ENCODE assay signal across 39 cellular contexts in genomic region chr18:80145191-80145799, GRCh38. TPM values are rescaled to one million over a fixed set of nuclear protein-coding genes. Genes with fewer than 3 reads are reported as not detected.
DNase-seq lines count a peak whose midpoint lies in the region; ATAC-seq, FAIRE-seq and TF ChIP-seq lines count a peak whose summit lies in the region.
"Had no signal": no experiment of that assay in that cellular context is flagged by ENCODE, and none has a peak within 500 bp of the region (broad histone marks: within the 10 kb centered on the region; RNA-seq: fewer than 3 reads in every experiment).

No MANE protein-coding gene starts in this region.

- peak; percentile 19 for DNase-seq in NCI-H146 (lab: John Stamatoyannopoulos, UW)
- no peak for DNase-seq in NCI-H146 treated with DMSO at 0.1 percent for 48 hours (lab: John Stamatoyannopoulos, UW; ENCODE audit: unreplicated experiment)
- DNase-seq in small intestine: peak; percentile 88
- no peak for DNase-seq in nucleus accumbens (lab: John Stamatoyannopoulos, UW)
- DNase-seq in DMS79 (lab: John Stamatoyannopoulos, UW): no peak
- DNase-seq in WTC11 (ENCODE audit: low spot score): no peak
- DNase-seq: activated CD4-positive, CD25-positive, alpha-beta regulatory T cell treated with anti-CD3 and anti-CD28 coated beads, Interleukin-2, amount 50 U/mL, for 72 hours; activated CD8-positive, alpha-beta T cell treated with anti-CD3 and anti-CD28 coated beads for 36 hours; activated effector memory CD4-positive, alpha-beta T cell treated with Interleukin-2 at 50 U/mL for 16 hours; activated naive CD8-positive, alpha-beta T cell treated with anti-CD3 and anti-CD28 coated beads for 36 hours; activated T-cell treated with anti-CD3 and anti-CD28 coated beads for 4 hours; BE2C; CD8-positive, alpha-beta memory T cell; dorsolateral prefrontal cortex; foreskin keratinocyte; GDM1; heart left ventricle; NCI-H187 treated with DMSO at 0.1 percent for 48 hours; NCI-H2227 treated with DMSO at 0.1 percent for 48 hours; NCI-H82; nephron progenitor cell; OCI-M1; ovary; retina; stimulated activated CD4-positive, alpha-beta T cell treated with anti-CD3 and anti-CD28 coated beads, Interleukin-1b, Interleukin-23, amount 100 ng/mL, for 48 hours; stimulated activated CD8-positive, alpha-beta memory T cell treated with anti-CD3 and anti-CD28 coated beads, Interleukin-4, amount 100 ng/mL, for 48 hours; stomach; thyroid gland had no signal

- 23 to 59% (median 37%) methylated on average over 5 of the region's 5 CpGs for WGBS in small intestine, 3 donors

- H3K4me1 Mint-ChIP-seq in WTC11: no peaks in the 10 kb centered on the region
- H3K4me1 Mint-ChIP-seq: nephron progenitor cell had no signal

- H3K27ac ChIP-seq in VCaP (peak overlapping the region; percentile 24; the same call in 1 of the 2 replicates), small intestine (ENCODE audit: low read depth in 1 of 2, low read length in 1 of 2) (peak overlapping the region in 1 of 2 donors; percentile 13)
- H3K27ac ChIP-seq: dorsolateral prefrontal cortex, foreskin keratinocyte, heart left ventricle, KMS-11, ovary, SK-N-MC, thyroid gland had no signal

- no peak for FAIRE-seq in small intestine (lab: Jason Lieb, UNC)
- FAIRE-seq: astrocyte, GM19239, H54, TTC549 had no signal

- no peaks in the 10 kb centered on the region for H3K27me3 Mint-ChIP-seq in WTC11 (ENCODE audit: low read depth)
- H3K27me3 Mint-ChIP-seq: central memory CD8-positive, alpha-beta T cell had no signal

- ATAC-seq in esophagus mucosa (peak; percentile 43), WTC11 (no peak)
- ATAC-seq: activated CD8-positive, alpha-beta T cell treated with anti-CD3 and anti-CD28 coated beads for 36 hours; foreskin keratinocyte; heart left ventricle had no signal

- peaks cover 10% of the 10 kb centered on the region for H3K36me3 Mint-ChIP-seq in WTC11

- no peak overlapping the region for H3K4me3 Mint-ChIP-seq in WTC11
- H3K4me3 Mint-ChIP-seq: activated CD8-positive, alpha-beta T cell treated with anti-CD3 and anti-CD28 coated beads for 36 hours; activated naive CD8-positive, alpha-beta T cell treated with anti-CD3 and anti-CD28 coated beads for 36 hours; CD8-positive, alpha-beta memory T cell; central memory CD8-positive, alpha-beta T cell; nephron progenitor cell; T-helper 1 cell treated with Interleukin-12 subunit alpha and Interleukin-12 subunit beta and Interleukin-4 antibody, amounts not matched to agents 30 μg/mL and 1 μg/mL, for 36 hours had no signal

- no peaks in the 10 kb centered on the region for H3K36me3 ChIP-seq in small intestine (ENCODE audit: control insufficient read depth in 2 of 2, insufficient read depth in 2 of 2, low read length in 2 of 2)
- H3K36me3 ChIP-seq: BE2C, ovary, thyroid gland had no signal

- no peaks in the 10 kb centered on the region for H3K4me1 ChIP-seq in small intestine (ENCODE audit: control insufficient read depth in 2 of 2, insufficient read depth in 1 of 2, low read depth in 1 of 2, low read length in 1 of 2)
- H3K4me1 ChIP-seq: BE2C had no signal

- POLR2A ChIA-PET in WTC11 (lab: Charles Lee): no interaction called here

- H3K4me3 ChIP-seq in small intestine (ENCODE audit: low read depth in 1 of 2, low read length in 2 of 2): no peak overlapping the region
- H3K4me3 ChIP-seq: dorsolateral prefrontal cortex, heart left ventricle, ovary, SK-N-MC, smooth muscle cell, stomach, thyroid gland had no signal

- H3K9me3 ChIP-seq in small intestine (ENCODE audit: control insufficient read depth, low read depth): no peaks in the 10 kb centered on the region
- H3K9me3 ChIP-seq: BE2C, heart left ventricle, ovary, stomach, thyroid gland had no signal

- CTCF ChIA-PET in WTC11 (lab: Charles Lee): interaction anchor here (1.1 kb wide), 1 partner anchor 13 kb away, joined by 3 read pairs; no protein-coding TSS in a partner anchor

- no peak overlapping the region for H3K27ac Mint-ChIP-seq in WTC11
- H3K27ac Mint-ChIP-seq: activated CD8-positive, alpha-beta T cell treated with anti-CD3 and anti-CD28 coated beads for 36 hours; activated naive CD8-positive, alpha-beta T cell treated with anti-CD3 and anti-CD28 coated beads for 36 hours; CD8-positive, alpha-beta memory T cell; nephron progenitor cell; T-helper 1 cell treated with Interleukin-12 subunit alpha and Interleukin-12 subunit beta and Interleukin-4 antibody, amounts not matched to agents 30 μg/mL and 1 μg/mL, for 36 hours had no signal

- TF ChIP-seq CTCF in VCaP (conservative IDR thresholded peaks at IDR 0.05): no peak
- no peak for TF ChIP-seq CTCF in WTC11 (IDR thresholded peaks at IDR 0.05)

- H3K27me3 ChIP-seq in small intestine (ENCODE audit: control insufficient read depth in 2 of 2, insufficient read depth in 2 of 2, low read length in 2 of 2): no peaks in the 10 kb centered on the region
- H3K27me3 ChIP-seq: BE2C, dorsolateral prefrontal cortex, foreskin keratinocyte, heart left ventricle, ovary, stomach, thyroid gland had no signal

- H3K9me3 Mint-ChIP-seq in WTC11: no peaks in the 10 kb centered on the region
- H3K9me3 Mint-ChIP-seq: activated CD8-positive, alpha-beta T cell treated with anti-CD3 and anti-CD28 coated beads for 36 hours; activated naive CD8-positive, alpha-beta T cell treated with anti-CD3 and anti-CD28 coated beads for 36 hours; CD8-positive, alpha-beta memory T cell; central memory CD8-positive, alpha-beta T cell; nephron progenitor cell; T-helper 1 cell treated with Interleukin-12 subunit alpha and Interleukin-12 subunit beta and Interleukin-4 antibody, amounts not matched to agents 30 μg/mL and 1 μg/mL, for 36 hours had no signal

TF ChIP-seq in WTC11, 78 proteins besides CTCF, POLR2A, EP300 and RAD21 (continues in another document):
- no peak for TF ChIP-seq AR (CRISPR knock-in tag; IDR thresholded peaks at IDR 0.05)
- no peak for TF ChIP-seq OVOL2 (CRISPR knock-in tag; IDR thresholded peaks at IDR 0.05; ENCODE audit: borderline replicate concordance)
- no peak for TF ChIP-seq ZMAT4 (CRISPR knock-in tag; IDR thresholded peaks at IDR 0.05)
- no peak for TF ChIP-seq ZSCAN18 (CRISPR knock-in tag; IDR thresholded peaks at IDR 0.05)
- TF ChIP-seq CBFB (CRISPR knock-in tag; IDR thresholded peaks at IDR 0.05; ENCODE audit: low read depth): no peak
- TF ChIP-seq IRF2 (CRISPR knock-in tag; IDR thresholded peaks at IDR 0.05; ENCODE audit: borderline replicate concordance, low read depth): no peak
- TF ChIP-seq TEAD4 (CRISPR knock-in tag; IDR thresholded peaks at IDR 0.05): no peak
- TF ChIP-seq NFYB (CRISPR knock-in tag; conservative IDR thresholded peaks at IDR 0.05; ENCODE audit: low read depth): no peak
- TF ChIP-seq E2F5 (CRISPR knock-in tag; IDR thresholded peaks at IDR 0.05): no peak
- TF ChIP-seq SMAD4 (CRISPR knock-in tag; IDR thresholded peaks at IDR 0.05): no peak
- TF ChIP-seq USF1 (CRISPR knock-in tag; IDR thresholded peaks at IDR 0.05): no peak

RNA-seq across cellular contexts. Expression of gene ADNP2, which starts 36.2 kb away (rescaled TPM):
- 13.3 TPM for total RNA-seq in esophagus mucosa
- polyA plus RNA-seq in small intestine: 1 to 10 TPM; 6.5 to 8.5 (median 7.2) TPM
- total RNA-seq in WTC11 (2021): 46.5 to 56.0 TPM (median 49.0 TPM) in 3 replicates

Comparison
In these comparisons a context has a peak if more than half of its experiments do, and no peak if none do; other contexts are left out.
1. DNase-seq: peak in NCI-H146 (single experiment) and small intestine (single experiment); none in NCI-H146 treated with DMSO at 0.1 percent for 48 hours (single experiment), nucleus accumbens (0 of 56), DMS79 (single experiment) and WTC11 (single experiment).